8 cellular contexts compared by ENCODE assay signal in the genomic region with DNA sequence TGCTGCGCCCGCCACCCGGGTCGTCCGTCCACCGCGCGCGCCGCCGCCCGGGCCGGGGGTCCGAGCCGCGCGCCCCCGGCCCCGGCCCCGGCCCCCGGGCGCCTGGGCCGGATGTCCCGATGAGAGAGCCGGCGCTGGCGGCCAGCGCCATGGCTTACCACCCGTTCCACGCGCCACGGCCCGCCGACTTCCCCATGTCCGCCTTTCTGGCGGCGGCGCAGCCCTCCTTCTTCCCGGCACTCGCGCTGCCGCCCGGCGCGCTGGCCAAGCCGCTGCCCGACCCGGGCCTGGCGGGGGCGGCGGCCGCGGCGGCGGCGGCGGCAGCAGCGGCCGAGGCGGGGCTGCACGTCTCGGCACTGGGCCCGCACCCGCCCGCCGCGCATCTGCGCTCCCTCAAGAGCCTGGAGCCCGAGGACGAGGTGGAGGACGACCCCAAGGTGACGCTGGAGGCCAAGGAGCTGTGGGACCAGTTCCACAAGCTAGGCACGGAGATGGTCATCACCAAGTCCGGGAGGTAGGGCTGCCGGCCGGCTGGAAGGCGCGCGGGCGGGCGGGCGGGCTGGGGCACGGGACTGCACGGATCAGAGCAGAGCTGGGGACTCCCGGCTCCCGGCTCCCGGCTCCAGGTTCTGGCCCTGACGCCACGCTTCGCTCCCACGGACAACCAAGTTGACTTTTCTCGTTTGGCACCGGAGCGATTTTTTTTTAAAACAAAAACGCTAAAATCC. TPM values are rescaled to one million over a fixed set of nuclear protein-coding genes. Genes with fewer than 3 reads are reported as not detected.
A peak's percentile ranks its signal among the peaks of the same experiment; 100 is the strongest.
DNase-seq lines count a peak whose midpoint lies in the region; ATAC-seq, FAIRE-seq and TF ChIP-seq lines count a peak whose summit lies in the region.

No MANE protein-coding gene starts in this region.

- H3K27ac ChIP-seq in kidney (ENCODE audit: low read depth in 2 of 2, low read length in 2 of 2) (peak overlapping the region; percentile 88 to 95), thymus (ENCODE audit: low read depth) (no peak overlapping the region)

- POLR2A ChIA-PET in activated CD8-positive, alpha-beta T cell treated with anti-CD3 and anti-CD28 coated beads, Interleukin-2, amount 10 ng/mL, durations not matched to agents 7 days and 5 days (lab: Charles Lee): no interaction called here

- H3K27ac Mint-ChIP-seq in activated T-cell treated with anti-CD3 and anti-CD28 coated beads, Interleukin-2, amount 50 U/mL, for 24 hours: no peak overlapping the region
- no peak overlapping the region for H3K27ac Mint-ChIP-seq in activated CD8-positive, alpha-beta T cell treated with anti-CD3 and anti-CD28 coated beads, Interleukin-2, amount 10 ng/mL, durations not matched to agents 7 days and 5 days

- FAIRE-seq in kidney (lab: Jason Lieb, UNC): no peak

- no peak for DNase-seq in activated T-cell treated with anti-CD3 and anti-CD28 coated beads, Interleukin-2, amount 50 U/mL, for 24 hours
- DNase-seq in activated T-cell treated with anti-CD3 and anti-CD28 coated beads for 4 hours: no peak
- no peak for DNase-seq in activated CD8-positive, alpha-beta T cell treated with anti-CD3 and anti-CD28 coated beads, Interleukin-2, amount 10 ng/mL, durations not matched to agents 7 days and 5 days
- peak; percentile 76 for DNase-seq in kidney

- H3K4me3 ChIP-seq in kidney (ENCODE audit: low read length in 2 of 2) (peak overlapping the region; percentile 80 to 87), thymus (ENCODE audit: low read length) (peak overlapping the region; percentile 21)

- intact Hi-C loops in kidney (cut with DNase I): loop anchor here (5.0 kb wide), 1 partner anchor 398 kb away; no protein-coding TSS in a partner anchor

- CTCF ChIA-PET in activated CD8-positive, alpha-beta T cell treated with anti-CD3 and anti-CD28 coated beads, Interleukin-2, amount 10 ng/mL, durations not matched to agents 7 days and 5 days (lab: Charles Lee): no interaction called here

- peak overlapping the region in 1 of 2 donors; percentile 92 for H3K9ac ChIP-seq in kidney (ENCODE audit: low read length in 2 of 2)

- no peaks in the 10 kb centered on the region for H3K36me3 Mint-ChIP-seq in activated T-cell treated with anti-CD3 and anti-CD28 coated beads, Interleukin-2, amount 50 U/mL, for 24 hours (ENCODE audit: low read depth)
- H3K36me3 Mint-ChIP-seq in activated CD8-positive, alpha-beta T cell treated with anti-CD3 and anti-CD28 coated beads, Interleukin-2, amount 10 ng/mL, durations not matched to agents 7 days and 5 days (ENCODE audit: low read depth): peaks cover 5% of the 10 kb centered on the region

- 1% methylated on average over 95 of the region's 95 CpGs for WGBS in thymus

- H3K9me3 ChIP-seq in kidney (ENCODE audit: control insufficient read depth in 1 of 2, low read length in 2 of 2) (no peaks in the 10 kb centered on the region), thymus (ENCODE audit: control insufficient read depth) (peaks cover 3% of the 10 kb centered on the region)

- no peaks in the 10 kb centered on the region for H3K9me3 Mint-ChIP-seq in activated T-cell treated with anti-CD3 and anti-CD28 coated beads, Interleukin-2, amount 50 U/mL, for 24 hours
- H3K9me3 Mint-ChIP-seq in activated CD8-positive, alpha-beta T cell treated with anti-CD3 and anti-CD28 coated beads, Interleukin-2, amount 10 ng/mL, durations not matched to agents 7 days and 5 days (ENCODE audit: insufficient read depth): no peaks in the 10 kb centered on the region

- H3K27me3 Mint-ChIP-seq in activated T-cell treated with anti-CD3 and anti-CD28 coated beads, Interleukin-2, amount 50 U/mL, for 24 hours: peaks cover 68% of the 10 kb centered on the region
- H3K27me3 Mint-ChIP-seq in activated CD8-positive, alpha-beta T cell treated with anti-CD3 and anti-CD28 coated beads, Interleukin-2, amount 10 ng/mL, durations not matched to agents 7 days and 5 days (ENCODE audit: low read depth): peaks cover 65% of the 10 kb centered on the region

- H3K27me3 ChIP-seq in thymus (ENCODE audit: control insufficient read depth, insufficient read depth): peaks cover 98% of the 10 kb centered on the region

- TF ChIP-seq CTCF in kidney (IDR thresholded peaks at IDR 0.05; ENCODE audit: borderline replicate concordance, extremely low read depth, insufficient read depth): no peak

- H3K36me3 ChIP-seq in kidney (ENCODE audit: control insufficient read depth in 1 of 2, insufficient read depth in 2 of 2, low read length in 2 of 2) (peaks cover 2 to 12% of the 10 kb centered on the region in 2 donors), thymus (ENCODE audit: control insufficient read depth, insufficient read depth) (no peaks in the 10 kb centered on the region)

- peak overlapping the region; percentile 58 for H3K4me3 Mint-ChIP-seq in activated T-cell treated with anti-CD3 and anti-CD28 coated beads, Interleukin-2, amount 50 U/mL, for 24 hours
- H3K4me3 Mint-ChIP-seq in activated CD8-positive, alpha-beta T cell treated with anti-CD3 and anti-CD28 coated beads, Interleukin-2, amount 10 ng/mL, durations not matched to agents 7 days and 5 days: peak overlapping the region; percentile 8

- ATAC-seq in activated CD8-positive, alpha-beta T cell treated with anti-CD3 and anti-CD28 coated beads, Interleukin-2, amount 10 ng/mL, durations not matched to agents 7 days and 5 days: no peak
- no peak for ATAC-seq in GM19397 (IDR thresholded peaks at IDR 0.05; ENCODE audit: unreplicated experiment)
- ATAC-seq in HG02840 (IDR thresholded peaks at IDR 0.05; ENCODE audit: low FRiP score, unreplicated experiment): no peak
- ATAC-seq in GM19452 (IDR thresholded peaks at IDR 0.05; ENCODE audit: unreplicated experiment): no peak

- peaks cover 49% of the 10 kb centered on the region for H3K4me1 Mint-ChIP-seq in activated T-cell treated with anti-CD3 and anti-CD28 coated beads, Interleukin-2, amount 50 U/mL, for 24 hours (ENCODE audit: low read depth)
- peaks cover 28% of the 10 kb centered on the region for H3K4me1 Mint-ChIP-seq in activated CD8-positive, alpha-beta T cell treated with anti-CD3 and anti-CD28 coated beads, Interleukin-2, amount 10 ng/mL, durations not matched to agents 7 days and 5 days (ENCODE audit: low read depth)

- peaks cover 0 to 16% of the 10 kb centered on the region in 2 donors for H3K4me1 ChIP-seq in kidney (ENCODE audit: control insufficient read depth in 1 of 2, insufficient read depth in 1 of 2, low read depth in 1 of 2, low read length in 2 of 2)
- peaks cover 3% of the 10 kb centered on the region for H3K4me1 ChIP-seq in thymus (ENCODE audit: control insufficient read depth, insufficient read depth, low read length)

RNA-seq across cellular contexts. Expression of gene TBX2, which starts 0.6 kb away (rescaled TPM):
- total RNA-seq in activated CD8-positive, alpha-beta T cell treated with anti-CD3 and anti-CD28 coated beads, Interleukin-2, amount 10 ng/mL, durations not matched to agents 7 days and 5 days: not detected
- 66.4 TPM for total RNA-seq in kidney
- 122 TPM for polyA plus RNA-seq in kidney (ENCODE audit: insufficient read depth, low read depth, low replicate concordance)
- polyA plus RNA-seq in thymus: 3.2 TPM

RNA-seq across cellular contexts. Expression of gene TBX4, which starts 52.0 kb away (rescaled TPM):
- not detected for total RNA-seq in activated CD8-positive, alpha-beta T cell treated with anti-CD3 and anti-CD28 coated beads, Interleukin-2, amount 10 ng/mL, durations not matched to agents 7 days and 5 days
- not detected for total RNA-seq in kidney
- not detected for polyA plus RNA-seq in kidney (ENCODE audit: insufficient read depth, low read depth, low replicate concordance)
- polyA plus RNA-seq in thymus: 0.11 TPM

Comparison
In these comparisons a context has a peak if more than half of its experiments do, and no peak if none do; other contexts are left out.
1. RNA of gene TBX2, which starts 0.6 kb away (total RNA-seq): 66.4 TPM in kidney (single experiment); not detected in activated CD8-positive, alpha-beta T cell treated with anti-CD3 and anti-CD28 coated beads, Interleukin-2, amount 10 ng/mL, durations not matched to agents 7 days and 5 days; every median in the first group is over 10 times any median in the second.